14 cellular contexts compared by ENCODE assay signal in the genomic region with DNA sequence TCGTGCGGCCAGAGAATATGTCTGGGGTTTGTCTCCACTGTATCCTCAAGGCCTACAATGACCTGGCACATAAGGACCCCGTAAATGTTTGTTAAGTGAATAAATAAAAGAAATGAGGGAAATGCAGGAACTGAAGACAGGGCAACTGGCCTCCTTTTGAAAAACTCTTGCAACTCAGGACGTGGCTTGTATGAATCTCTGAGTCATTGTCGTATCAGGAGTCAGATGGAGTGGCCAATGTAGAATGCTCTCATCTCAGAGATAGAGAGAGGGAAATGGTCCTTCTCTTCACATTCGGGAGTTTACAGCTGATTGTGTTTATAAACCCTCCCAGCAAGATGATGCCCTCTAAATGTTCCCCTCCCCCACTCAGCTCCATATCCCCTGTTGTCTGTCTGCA. TPM values are rescaled to one million over a fixed set of nuclear protein-coding genes. Genes with fewer than 3 reads are reported as not detected.
"Had no signal": no experiment of that assay in that cellular context is flagged by ENCODE, and none has a peak within 500 bp of the region (broad histone marks: within the 10 kb centered on the region; RNA-seq: fewer than 3 reads in every experiment).

No MANE protein-coding gene starts in this region.

- H3K36me3 ChIP-seq: right atrium auricular region, tibial nerve, vagina, WERI-Rb-1 had no signal

- DNase-seq: activated CD4-positive, alpha-beta T cell treated with anti-CD3 and anti-CD28 coated beads for 4 hours; activated CD8-positive, alpha-beta T cell treated with anti-CD3 and anti-CD28 coated beads, Interleukin-2, amount 10 ng/mL, durations not matched to agents 7 days and 5 days; activated naive CD4-positive, alpha-beta T cell treated with Interleukin-2 at 50 U/mL for 16 hours; activated naive CD8-positive, alpha-beta T cell treated with anti-CD3 and anti-CD28 coated beads, Interleukin-2, amount 50 U/mL, for 24 hours; cortex of kidney; effector memory CD4-positive, alpha-beta T cell; naive thymus-derived CD4-positive, alpha-beta T cell; posterior cingulate gyrus; WERI-Rb-1 had no signal

- ATAC-seq: activated CD8-positive, alpha-beta T cell treated with anti-CD3 and anti-CD28 coated beads, Interleukin-2, amount 10 ng/mL, durations not matched to agents 7 days and 5 days; activated naive CD8-positive, alpha-beta T cell treated with anti-CD3 and anti-CD28 coated beads, Interleukin-2, amount 50 U/mL, for 24 hours; naive thymus-derived CD4-positive, alpha-beta T cell had no signal

- H3K4me3 ChIP-seq: right atrium auricular region, skin epidermis, tibial nerve, vagina had no signal

- H3K9me3 ChIP-seq: right atrium auricular region, tibial nerve, vagina had no signal

- H3K27ac ChIP-seq: epithelial cell of prostate, right atrium auricular region, skin epidermis, tibial nerve, vagina, WERI-Rb-1 had no signal

- H3K27me3 ChIP-seq: right atrium auricular region, tibial nerve, vagina had no signal

- H3K4me1 ChIP-seq: right atrium auricular region had no signal

RNA-seq across cellular contexts. Expression of gene UST, which starts 57.1 kb away (rescaled TPM):
- polyA plus RNA-seq: naive thymus-derived CD4-positive, alpha-beta T cell had no signal
